ENCODE assay signal across 8 cellular contexts in genomic region chr3:141410861-141411771, GRCh38. TPM values are rescaled to one million over a fixed set of nuclear protein-coding genes. Genes with fewer than 3 reads are reported as not detected.
DNase-seq lines count a peak whose midpoint lies in the region; ATAC-seq and TF ChIP-seq lines count a peak whose summit lies in the region.

No MANE protein-coding gene starts in this region.

- H3K9me3 Mint-ChIP-seq in activated naive CD4-positive, alpha-beta T cell treated with anti-CD3 and anti-CD28 coated beads, Interleukin-2, amount 10 ng/mL, durations not matched to agents 7 days and 5 days = no peaks in the 10 kb centered on the region

- H3K36me3 ChIP-seq in H7 (replicated peaks; ENCODE audit: control insufficient read depth, insufficient read depth, low read length) = no peaks in the 10 kb centered on the region

- no peaks in the 10 kb centered on the region for H3K27me3 Mint-ChIP-seq in activated naive CD4-positive, alpha-beta T cell treated with anti-CD3 and anti-CD28 coated beads, Interleukin-2, amount 10 ng/mL, durations not matched to agents 7 days and 5 days

- CTCF ChIA-PET in activated naive CD4-positive, alpha-beta T cell treated with anti-CD3 and anti-CD28 coated beads, Interleukin-2, amount 10 ng/mL, durations not matched to agents 7 days and 5 days (lab: Charles Lee) = interaction anchor here (1.0 to 1.8 kb wide), 7 partner anchors 10 to 106 kb away, joined by 3 to 10 read pairs (median 3); no protein-coding TSS in a partner anchor

- peaks cover 54% of the 10 kb centered on the region for H3K36me3 Mint-ChIP-seq in activated naive CD4-positive, alpha-beta T cell treated with anti-CD3 and anti-CD28 coated beads, Interleukin-2, amount 10 ng/mL, durations not matched to agents 7 days and 5 days

- H3K4me1 Mint-ChIP-seq in activated naive CD4-positive, alpha-beta T cell treated with anti-CD3 and anti-CD28 coated beads, Interleukin-2, amount 10 ng/mL, durations not matched to agents 7 days and 5 days = peaks cover 64% of the 10 kb centered on the region

- peaks cover 23% of the 10 kb centered on the region for H3K27me3 ChIP-seq in H7 (ENCODE audit: control insufficient read depth, insufficient read depth, low read length)

- ATAC-seq in left ventricle myocardium superior = peak; percentile 6
- ATAC-seq in HG03354 (IDR thresholded peaks at IDR 0.05; ENCODE audit: poor library complexity, severe bottlenecking, unreplicated experiment) = no peak
- ATAC-seq in HG03342 (IDR thresholded peaks at IDR 0.05; ENCODE audit: unreplicated experiment) = no peak

- no peak for DNase-seq in GM12864 (ENCODE audit: low read depth)
- peak; percentile 14 for DNase-seq in Jurkat, Clone E6-1 (ENCODE audit: low read depth, low spot score)
- DNase-seq in activated naive CD4-positive, alpha-beta T cell treated with anti-CD3 and anti-CD28 coated beads, Interleukin-2, amount 10 ng/mL, durations not matched to agents 7 days and 5 days = peak; percentile 59
- no peak for DNase-seq in left ventricle myocardium superior
- peak; percentile 36 for DNase-seq in stimulated activated CD4-positive, alpha-beta T cell treated with anti-CD3 and anti-CD28 coated beads, Interleukin-4, amount 100 ng/mL, for 24 hours
- DNase-seq in H7 = no peak

- intact Hi-C loops in left ventricle myocardium superior (cut with micrococcal nuclease) = no loop called here

- H3K4me3 Mint-ChIP-seq in activated naive CD4-positive, alpha-beta T cell treated with anti-CD3 and anti-CD28 coated beads, Interleukin-2, amount 10 ng/mL, durations not matched to agents 7 days and 5 days = peak overlapping the region; percentile 31

- H3K4me3 ChIP-seq in GM12864 (ENCODE audit: low read depth, low read length) (peak overlapping the region; percentile 15; the same call in 1 of the 2 replicates), H7 (ENCODE audit: insufficient read depth, low read depth, low read length) (no peak overlapping the region)
- no peak overlapping the region for H3K4me3 ChIP-seq in Jurkat, Clone E6-1 (ENCODE audit: low read length)

- no peak for TF ChIP-seq CTCF in GM12864 (IDR thresholded peaks at IDR 0.05; ENCODE audit: low read depth, low read length, missing control alignments)

- H3K27ac Mint-ChIP-seq in activated naive CD4-positive, alpha-beta T cell treated with anti-CD3 and anti-CD28 coated beads, Interleukin-2, amount 10 ng/mL, durations not matched to agents 7 days and 5 days = peak overlapping the region; percentile 98

RNA-seq across cellular contexts. Expression of gene ZBTB38, which starts 42.8 kb away (rescaled TPM):
- not detected for polyA plus RNA-seq in Jurkat, Clone E6-1 (2012; ENCODE audit: insufficient read depth, insufficient read length)
- total RNA-seq in left ventricle myocardium superior = 105 TPM
- 6.7 and 9.5 TPM in 2 replicates for total RNA-seq in H7 (2014; rRNA removed; shearing (Covaris generic))

Comparison
In these comparisons a context has a peak if more than half of its experiments do, and no peak if none do; other contexts are left out.
1. DNase-seq: peak in Jurkat, Clone E6-1 (single experiment), activated naive CD4-positive, alpha-beta T cell treated with anti-CD3 and anti-CD28 coated beads, Interleukin-2, amount 10 ng/mL, durations not matched to agents 7 days and 5 days (single experiment) and stimulated activated CD4-positive, alpha-beta T cell treated with anti-CD3 and anti-CD28 coated beads, Interleukin-4, amount 100 ng/mL, for 24 hours (single experiment); none in GM12864 (single experiment), left ventricle myocardium superior (single experiment) and H7 (single experiment).
2. RNA of gene ZBTB38, which starts 42.8 kb away (total RNA-seq): 105 TPM in left ventricle myocardium superior (single experiment); 6.7 to 9.5 TPM in H7; every median in the first group is over 10 times any median in the second.